In the genomic region with DNA sequence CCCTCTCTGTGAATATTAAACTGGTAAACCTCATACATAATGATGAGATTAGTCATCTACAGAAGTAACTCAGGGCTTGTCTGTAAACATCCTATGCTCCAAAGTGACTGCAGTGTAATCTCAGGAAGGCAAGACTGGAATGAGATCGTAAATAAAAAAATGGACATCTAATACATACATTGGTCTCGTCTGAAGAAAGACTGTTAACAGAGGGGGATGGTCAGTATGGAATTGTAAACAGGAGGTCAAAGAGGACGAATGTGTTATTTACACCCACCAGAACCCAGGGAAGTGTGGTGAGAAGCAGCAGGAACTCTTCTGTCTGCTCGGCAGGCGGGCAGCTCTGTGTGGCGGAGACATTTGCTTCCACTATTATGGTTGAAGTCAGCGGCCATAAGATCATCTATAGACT, we compare ENCODE assay signal across 29 cellular contexts. TPM values are rescaled to one million over a fixed set of nuclear protein-coding genes. Genes with fewer than 3 reads are reported as not detected.
DNase-seq lines count a peak whose midpoint lies in the region; ATAC-seq, FAIRE-seq and TF ChIP-seq lines count a peak whose summit lies in the region.
"Had no signal": no experiment of that assay in that cellular context is flagged by ENCODE, and none has a peak within 500 bp of the region (broad histone marks: within the 10 kb centered on the region; RNA-seq: fewer than 3 reads in every experiment).

No MANE protein-coding gene starts in this region.

- TF ChIP-seq CTCF in HepG2 (CRISPR knock-in tag; IDR thresholded peaks at IDR 0.05) (no peak), right lobe of liver (IDR thresholded peaks at IDR 0.05) (no peak), WI38 (IDR thresholded peaks at IDR 0.05; ENCODE audit: low read depth, low read length) (no peak), fibroblast of villous mesenchyme (IDR thresholded peaks at IDR 0.05; ENCODE audit: insufficient read depth, low read depth, low read length) (no peak), spleen (IDR thresholded peaks at IDR 0.05 in 8 of 11, conservative IDR thresholded peaks at IDR 0.05 in 3 of 11) (no peak)

- H4K20me1 ChIP-seq in HepG2 (ENCODE audit: insufficient read depth, low read length): no peaks in the 10 kb centered on the region

- in situ Hi-C loops in HepG2 (cut with HindIII; ENCODE audit: extremely low pct_ligation_motif_present, low pct_unique_long_range_greater_than_20kb): no loop called here

- no peak for FAIRE-seq in HepG2 (lab: Jason Lieb, UNC)
- FAIRE-seq: A204.1, colon, GM18507 had no signal

- CTCF ChIA-PET in HepG2 (lab: Yijun Ruan, JAX; ENCODE audit: low intra/inter-chr PET ratio, low total read pairs): no interaction called here

- H3K4me2 ChIP-seq in HepG2 (ENCODE audit: low read depth, low read length): peak overlapping the region; percentile 44; the same call in 1 of the 2 replicates

- intact Hi-C loops in HepG2 (cut with micrococcal nuclease; ENCODE audit: unreplicated experiment) (no loop called here), right lobe of liver (cut with DNase I) (no loop called here), head of caudate nucleus (cut with DNase I) (no loop called here), spleen (cut with DNase I; ENCODE audit: low total_unique reads) (no loop called here)

- H3K4me1 ChIP-seq in HepG2 (ENCODE audit: insufficient read depth, low read length): peaks cover 72% of the 10 kb centered on the region
- no peaks in the 10 kb centered on the region for H3K4me1 ChIP-seq in right lobe of liver
- H3K4me1 ChIP-seq in spleen: peaks cover 0 to 14% (median 0%) of the 10 kb centered on the region in 6 donors
- H3K4me1 ChIP-seq: parathyroid adenoma had no signal

- 50% methylated on average over 7 of the region's 7 CpGs for WGBS in HepG2 (ENCODE audit: low lambda C conversion rate)
- WGBS in right lobe of liver (ENCODE audit: insufficient coverage, low coverage, low lambda C conversion rate, missing lambda C conversion rate): 54% methylated on average over 6 of the region's 7 CpGs
- WGBS in spleen, 5 donors: 85 to 96% (median 89%) methylated on average over 7 of the region's 7 CpGs

- H3K9ac ChIP-seq in HepG2 (ENCODE audit: insufficient read depth, low read depth, low read length): no peak overlapping the region
- H3K9ac ChIP-seq: parathyroid adenoma had no signal

- H3K27me3 ChIP-seq in HepG2 (ENCODE audit: control insufficient read depth in 1 of 2, insufficient read depth in 2 of 2, low read length in 2 of 2): no peaks in the 10 kb centered on the region
- no peaks in the 10 kb centered on the region for H3K27me3 ChIP-seq in right lobe of liver
- H3K27me3 ChIP-seq in spleen (replicated peaks in 1 of 7): no peaks in the 10 kb centered on the region
- H3K27me3 ChIP-seq: suprapubic skin had no signal

- TF ChIP-seq EP300 in HepG2 (IDR thresholded peaks at IDR 0.05; ENCODE audit: low read depth in 2 of 2, low read length in 2 of 2): 0 out of 4 replicates have a peak, but pooled peaks of 1 of the 2 experiments have one; percentile 13
- TF ChIP-seq EP300 in HepG2 (CRISPR knock-in tag; IDR thresholded peaks at IDR 0.05; ENCODE audit: borderline replicate concordance): no peak

- H3K9me3 ChIP-seq in HepG2 (ENCODE audit: low read length) (no peaks in the 10 kb centered on the region), right lobe of liver (no peaks in the 10 kb centered on the region), spleen (no peaks in the 10 kb centered on the region)
- H3K9me3 ChIP-seq: suprapubic skin had no signal

- H3K27ac ChIP-seq in HepG2 (ENCODE audit: extremely low read length, insufficient read depth, low read length) (no peak overlapping the region), right lobe of liver (no peak overlapping the region), spleen (no peak overlapping the region)
- H3K27ac ChIP-seq: parathyroid adenoma, RWPE1, SK-N-MC, suprapubic skin had no signal

- peak; percentile 65 for ATAC-seq in HepG2
- ATAC-seq in right lobe of liver: no peak
- ATAC-seq: right cardiac atrium; stimulated activated memory B cell treated with anti-CD40 and anti-IgM and Interleukin-4, amounts not matched to agents 10 μg/mL and 1 μg/mL and 100 μg/mL, for 72 hours; T-helper 17 cell had no signal

- DNase-seq in HepG2 (ENCODE audit: low spot score) (peak; percentile 47), right lobe of liver (no peak), fibroblast of villous mesenchyme (ENCODE audit: low read depth) (peak; percentile 74), head of caudate nucleus (no peak), spleen (no peak), 8988T (no peak)
- no peak for DNase-seq in stimulated activated naive CD4-positive, alpha-beta T cell (lab: John Stamatoyannopoulos, UW)
- DNase-seq: activated CD4-positive, alpha-beta T cell treated with anti-CD3 and anti-CD28 coated beads for 48 hours; activated effector memory CD4-positive, alpha-beta T cell treated with anti-CD3 and anti-CD28 coated beads, Interleukin-2, amount 50 U/mL, for 16 hours; activated T-cell treated with anti-CD3 and anti-CD28 coated beads, Interleukin-2, amount 50 U/mL, for 1 hour; effector CD8-positive, alpha-beta T cell; erythroblast; foreskin melanocyte; Karpas-422; MV-4-11; NCI-H1436 treated with DMSO at 0.1 percent for 48 hours; NCI-H510A; right cardiac atrium; stimulated activated CD4-positive, alpha-beta T cell treated with anti-CD3 and anti-CD28 coated beads, Interleukin-4, amount 100 ng/mL, for 4 hours; T-helper 17 cell had no signal

- no peaks in the 10 kb centered on the region for H3K79me2 ChIP-seq in HepG2 (ENCODE audit: insufficient read depth, low read length)
- H3K79me2 ChIP-seq: parathyroid adenoma had no signal

- H3K36me3 ChIP-seq in HepG2 (replicated peaks in 1 of 2; ENCODE audit: control insufficient read depth in 1 of 2, insufficient read depth in 2 of 2, low read length in 2 of 2) (no peaks in the 10 kb centered on the region), right lobe of liver (no peaks in the 10 kb centered on the region), spleen (peaks cover 0 to 5% (median 0%) of the 10 kb centered on the region in 6 donors)
- H3K36me3 ChIP-seq: suprapubic skin had no signal

- no peak overlapping the region; a peak in 1 of 6 replicates for H3K4me3 ChIP-seq in HepG2 (replicated peaks in 1 of 3; ENCODE audit: insufficient read depth in 1 of 3, low read depth in 2 of 3, low read length in 3 of 3)
- no peak overlapping the region for H3K4me3 ChIP-seq in right lobe of liver
- H3K4me3 ChIP-seq in WI38 (ENCODE audit: low read depth, low read length): 0 out of 2 replicates have a peak overlapping the region, but pooled peaks have one; percentile 5
- H3K4me3 ChIP-seq in fibroblast of villous mesenchyme (ENCODE audit: low read depth, low read length): no peak overlapping the region
- no peak overlapping the region for H3K4me3 ChIP-seq in spleen
- H3K4me3 ChIP-seq: SK-N-MC, suprapubic skin had no signal

- H2AFZ ChIP-seq in HepG2 (ENCODE audit: low read length): no peak overlapping the region
- H2AFZ ChIP-seq: parathyroid adenoma had no signal

- POLR2A ChIA-PET in HepG2 (lab: Yijun Ruan, JAX): no interaction called here

- TF ChIP-seq POLR2A in HepG2 (IDR thresholded peaks at IDR 0.05; ENCODE audit: insufficient read depth in 1 of 2, low read depth in 2 of 2, low read length in 2 of 2): no peak
- no peak for TF ChIP-seq POLR2A in right lobe of liver (IDR thresholded peaks at IDR 0.05)
- no peak for TF ChIP-seq POLR2A in spleen (IDR thresholded peaks at IDR 0.05)

- no peak for TF ChIP-seq RAD21 in HepG2 (CRISPR knock-in tag; IDR thresholded peaks at IDR 0.05)

- no TSS peak for BruUV-seq in HepG2 (replicated peaks; lab: Mats Ljungman, UMichigan)

TF ChIP-seq in HepG2, 621 proteins besides CTCF, POLR2A, EP300 and RAD21 (continues in another document):
- TF ChIP-seq, protein P1, sequence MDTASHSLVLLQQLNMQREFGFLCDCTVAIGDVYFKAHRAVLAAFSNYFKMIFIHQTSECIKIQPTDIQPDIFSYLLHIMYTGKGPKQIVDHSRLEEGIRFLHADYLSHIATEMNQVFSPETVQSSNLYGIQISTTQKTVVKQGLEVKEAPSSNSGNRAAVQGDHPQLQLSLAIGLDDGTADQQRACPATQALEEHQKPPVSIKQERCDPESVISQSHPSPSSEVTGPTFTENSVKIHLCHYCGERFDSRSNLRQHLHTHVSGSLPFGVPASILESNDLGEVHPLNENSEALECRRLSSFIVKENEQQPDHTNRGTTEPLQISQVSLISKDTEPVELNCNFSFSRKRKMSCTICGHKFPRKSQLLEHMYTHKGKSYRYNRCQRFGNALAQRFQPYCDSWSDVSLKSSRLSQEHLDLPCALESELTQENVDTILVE (CRISPR knock-in tag; IDR thresholded peaks at IDR 0.05): no peak

RNA-seq across cellular contexts. Expression of gene DISC1, which starts 51.4 kb away (rescaled TPM):
- 3.1 and 4.2 TPM in 2 replicates for total RNA-seq in HepG2 (2016; rRNA removed; fragmentation: Illumina TruSeq; extraction: Trizol)
- 3.2 and 3.7 TPM in 2 replicates for total RNA-seq in HepG2 (2016; cell fraction: cytosol; rRNA removed; fragmentation: Illumina TruSeq; extraction: Trizol; ENCODE audit: low read depth)
- total RNA-seq in HepG2 (2016; cell fraction: insoluble cytoplasmic fraction; rRNA removed; fragmentation: Illumina TruSeq; extraction: Trizol): 2.7 and 3.2 TPM in 2 replicates
- 2.0 and 2.1 TPM in 2 replicates for total RNA-seq in HepG2 (2016; cell fraction: membrane; rRNA removed; fragmentation: Illumina TruSeq; extraction: Trizol)
- total RNA-seq in HepG2 (2016; cell fraction: nucleus; rRNA removed; fragmentation: Illumina TruSeq; extraction: Trizol): 11.7 and 13.7 TPM in 2 replicates
- 4.0 and 4.6 TPM in 2 replicates for polyA plus RNA-seq in HepG2 (2011; rRNA removed)
- polyA plus RNA-seq in HepG2 (2011; cell fraction: cytosol; rRNA removed): 2.4 and 2.6 TPM in 2 replicates
- 8.2 and 12.2 TPM in 2 replicates for polyA plus RNA-seq in HepG2 (2011; cell fraction: nucleus; rRNA removed)
- polyA plus RNA-seq in HepG2 (2012): 1.7 and 1.9 TPM in 2 replicates
- polyA plus RNA-seq in HepG2 (2016; cell fraction: cytosol; fragmentation: Illumina TruSeq; extraction: Trizol; ENCODE audit: low read depth): 0.10 and 0.16 TPM in 2 replicates
- polyA plus RNA-seq in HepG2 (2016; cell fraction: insoluble cytoplasmic fraction; fragmentation: Illumina TruSeq; extraction: Trizol; ENCODE audit: low read depth): 1.5 and 1.7 TPM in 2 replicates
- polyA plus RNA-seq in HepG2 (2016; cell fraction: membrane; fragmentation: Illumina TruSeq; extraction: Trizol; ENCODE audit: low read depth): 0.24 and 0.28 TPM in 2 replicates
- polyA plus RNA-seq in HepG2 (2016; cell fraction: nucleus; fragmentation: Illumina TruSeq; extraction: Trizol; ENCODE audit: insufficient read depth, low read depth): 2.9 and 3.5 TPM in 2 replicates
- 0.05 and 38.4 TPM in 2 replicates for polyA minus RNA-seq in HepG2 (2011; rRNA and poly(A)+ RNA removed; ENCODE audit: low replicate concordance)
- 4.8 and 5.2 TPM in 2 replicates for polyA minus RNA-seq in HepG2 (2011; cell fraction: cytosol; rRNA and poly(A)+ RNA removed)
- 51.5 and 66.8 TPM in 2 replicates for polyA minus RNA-seq in HepG2 (2011; cell fraction: nucleus; rRNA and poly(A)+ RNA removed)
- total RNA-seq in right lobe of liver: 1 to 10 TPM; 1.8 to 3.3 (median 2.4) TPM
- 9.9 and 10.0 TPM in 2 replicates for total RNA-seq in fibroblast of villous mesenchyme
- 10 to 100 TPM; 13.8 to 36.4 (median 29.5) TPM for total RNA-seq in spleen
- 1 to 10 TPM in 2 of 3 donors, under 1 TPM in 1; 0.89 to 1.4 (median 1.1) TPM for polyA plus RNA-seq in spleen

Comparison
In these comparisons a context has a peak if more than half of its experiments do, and no peak if none do; other contexts are left out.
1. DNase-seq: peak in HepG2 (single experiment) and fibroblast of villous mesenchyme (single experiment); none in right lobe of liver (0 of 3), head of caudate nucleus (0 of 42), spleen (single experiment), stimulated activated naive CD4-positive, alpha-beta T cell (0 of 6) and 8988T (single experiment).